Comparison of ENCODE assay signal across 12 cellular contexts in the genomic region with DNA sequence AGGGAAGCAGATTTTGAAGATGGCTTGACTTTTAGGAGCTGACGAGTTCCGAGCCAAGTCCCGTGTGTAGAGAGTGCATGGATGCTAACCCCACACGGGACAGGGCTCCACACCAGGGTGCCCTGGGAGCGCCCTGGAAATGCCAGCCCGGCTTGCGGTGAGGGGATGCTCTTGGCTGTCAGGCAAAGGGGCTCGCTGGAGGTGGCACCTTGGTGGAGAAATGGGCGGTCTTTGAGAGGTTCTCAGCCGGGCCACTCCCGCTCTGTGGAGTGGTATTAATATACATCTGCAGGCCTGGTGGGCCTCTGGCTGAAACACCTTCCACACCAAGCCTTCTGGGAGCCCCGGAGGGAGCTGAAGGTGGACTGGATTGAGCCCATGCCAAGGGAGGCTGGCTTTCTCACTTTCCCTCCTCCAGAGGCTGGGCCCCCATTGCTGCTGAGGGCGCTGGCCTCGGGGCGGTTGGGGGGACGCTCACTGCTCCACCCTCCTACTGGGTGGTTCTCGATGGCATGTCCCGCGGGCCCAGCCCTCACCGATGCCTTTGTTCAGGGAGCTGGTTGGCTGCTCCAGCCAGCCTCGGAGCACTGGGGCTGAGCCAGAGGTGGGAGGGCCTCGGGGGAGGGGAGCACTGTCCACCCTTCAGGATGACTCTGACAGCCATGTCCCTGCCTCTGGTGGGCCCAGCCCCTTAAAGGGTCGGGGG.
"Had no signal": no experiment of that assay in that cellular context is flagged by ENCODE, and none has a peak within 500 bp of the region (broad histone marks: within the 10 kb centered on the region; RNA-seq: fewer than 3 reads in every experiment).

No MANE protein-coding gene starts in this region.

- H3K27me3 ChIP-seq: transverse colon had no signal

- H3K36me3 ChIP-seq: neutrophil, transverse colon had no signal

- H3K27ac ChIP-seq: epithelial cell of prostate, neutrophil, transverse colon had no signal

- H3K4me3 ChIP-seq: transverse colon had no signal

- DNase-seq: effector memory CD8-positive, alpha-beta T cell; foreskin melanocyte; left colon; mesendoderm; naive B cell; small intestine; stimulated activated CD4-positive, alpha-beta T cell treated with anti-CD3 and anti-CD28 coated beads, Interleukin-2, amount 100 ng/mL, for 48 hours; stimulated activated CD8-positive, alpha-beta memory T cell treated with anti-CD3 and anti-CD28 coated beads, Interleukin-4, amount 100 ng/mL, for 48 hours; stimulated activated naive CD8-positive, alpha-beta T cell treated with anti-CD3 and anti-CD28 coated beads, Interleukin-15, Interleukin-2, amounts not matched to agents 100 U/mL and 50 U/mL, for 24 hours; transverse colon had no signal

- H3K9me3 ChIP-seq: neutrophil, transverse colon had no signal
